13 cellular contexts compared by ENCODE assay signal in genomic region chr18:59272221-59272888, GRCh38. TPM values are rescaled to one million over a fixed set of nuclear protein-coding genes. Genes with fewer than 3 reads are reported as not detected.
DNase-seq lines count a peak whose midpoint lies in the region; ATAC-seq and TF ChIP-seq lines count a peak whose summit lies in the region.
"Had no signal": no experiment of that assay in that cellular context is flagged by ENCODE, and none has a peak within 500 bp of the region (broad histone marks: within the 10 kb centered on the region; RNA-seq: fewer than 3 reads in every experiment).

No MANE protein-coding gene starts in this region.

- WGBS in heart right ventricle, 2 donors: 2 to 3% methylated on average over 52 of the region's 52 CpGs

- H3K9me3 ChIP-seq in heart right ventricle (no peaks in the 10 kb centered on the region), muscle layer of duodenum (ENCODE audit: control insufficient read depth in 1 of 2, low read length in 2 of 2) (no peaks in the 10 kb centered on the region), upper lobe of right lung (no peaks in the 10 kb centered on the region), HAP-1 (no peaks in the 10 kb centered on the region; the same call in 1 of the 2 replicates)
- H3K9me3 ChIP-seq: mucosa of descending colon had no signal

- H3K36me3 ChIP-seq in heart right ventricle (no peaks in the 10 kb centered on the region), muscle layer of duodenum (ENCODE audit: control insufficient read depth in 1 of 2, insufficient read depth in 2 of 2, low read length in 2 of 2) (no peaks in the 10 kb centered on the region), upper lobe of right lung (no peaks in the 10 kb centered on the region), HAP-1 (replicated peaks) (no peaks in the 10 kb centered on the region)

- no peak for TF ChIP-seq CTCF in heart right ventricle (IDR thresholded peaks at IDR 0.05)
- TF ChIP-seq CTCF in upper lobe of right lung (IDR thresholded peaks at IDR 0.05): no peak

- H3K4me3 ChIP-seq in heart right ventricle: peak overlapping the region in 9 of 10 donors; percentile 4 to 43 (median 30)
- peak overlapping the region; percentile 11 to 57 for H3K4me3 ChIP-seq in muscle layer of duodenum (ENCODE audit: low read depth in 1 of 2, low read length in 2 of 2)
- H3K4me3 ChIP-seq in upper lobe of right lung: peak overlapping the region; percentile 14
- H3K4me3 ChIP-seq in HAP-1: no peak overlapping the region
- H3K4me3 ChIP-seq: mucosa of descending colon had no signal

- H3K27me3 ChIP-seq in heart right ventricle: peaks cover 17 to 100% (median 98%) of the 10 kb centered on the region in 7 donors
- H3K27me3 ChIP-seq in muscle layer of duodenum (ENCODE audit: low read depth, low read length): peaks cover 85% of the 10 kb centered on the region
- H3K27me3 ChIP-seq in upper lobe of right lung: peaks cover 91% of the 10 kb centered on the region
- peaks cover 57% of the 10 kb centered on the region for H3K27me3 ChIP-seq in HAP-1 (ENCODE audit: low read depth)

- DNase-seq in heart right ventricle: no peak
- DNase-seq in left ventricle myocardium superior: no peak
- peak; percentile 18 for DNase-seq in astrocyte of the hippocampus (ENCODE audit: low read depth, low spot score)
- DNase-seq in upper lobe of right lung: no peak
- no peak for DNase-seq in NCI-H2029 (lab: John Stamatoyannopoulos, UW)
- no peak for DNase-seq in HAP-1 (ENCODE audit: low spot score in 2 of 2)
- no peak for DNase-seq in NCI-H774 (lab: John Stamatoyannopoulos, UW)
- DNase-seq: activated effector memory CD4-positive, alpha-beta T cell treated with Interleukin-2 at 50 U/mL for 16 hours; KG1; NCI-H524 treated with DMSO at 0.1 percent for 48 hours had no signal

- in situ Hi-C loops in HAP-1 (cut with MboI; ENCODE audit: low sequenced_read_pairs): no loop called here

- intact Hi-C loops in heart right ventricle (cut with DNase I): no loop called here
- intact Hi-C loops in left ventricle myocardium superior (cut with micrococcal nuclease): no loop called here
- intact Hi-C loops in upper lobe of right lung (cut with DNase I): no loop called here

- no peak overlapping the region for H3K27ac ChIP-seq in heart right ventricle
- no peak overlapping the region for H3K27ac ChIP-seq in muscle layer of duodenum (ENCODE audit: low read length)
- H3K27ac ChIP-seq in upper lobe of right lung: no peak overlapping the region
- H3K27ac ChIP-seq: epithelial cell of prostate had no signal

- ATAC-seq in heart right ventricle (no peak), left ventricle myocardium superior (no peak), upper lobe of right lung (no peak)
- ATAC-seq: mucosa of descending colon had no signal

- H3K4me1 ChIP-seq in heart right ventricle (peaks cover 3 to 44% (median 35%) of the 10 kb centered on the region in 9 donors), muscle layer of duodenum (ENCODE audit: control insufficient read depth in 1 of 2, insufficient read depth in 2 of 2, low read length in 2 of 2) (peaks cover 0 to 46% of the 10 kb centered on the region in 2 donors), upper lobe of right lung (peaks cover 5% of the 10 kb centered on the region), HAP-1 (no peaks in the 10 kb centered on the region)

RNA-seq across cellular contexts. Expression of gene RAX, which starts 0.9 kb away (rescaled TPM):
- not detected for total RNA-seq in heart right ventricle
- not detected for polyA plus RNA-seq in heart right ventricle
- not detected for total RNA-seq in left ventricle myocardium superior
- total RNA-seq in upper lobe of right lung: not detected
- total RNA-seq: mucosa of descending colon had no signal

RNA-seq across cellular contexts. Expression of gene CPLX4, which starts 46.1 kb away (rescaled TPM):
- total RNA-seq in heart right ventricle (under 1 TPM in 1 of 10 donors, not detected in 9; 0.11 TPM), left ventricle myocardium superior (not detected), upper lobe of right lung (not detected)
- not detected for polyA plus RNA-seq in heart right ventricle
- total RNA-seq: mucosa of descending colon had no signal

RNA-seq across cellular contexts. Expression of gene GRP, which starts 52.4 kb away (rescaled TPM):
- not detected for total RNA-seq in heart right ventricle
- polyA plus RNA-seq in heart right ventricle: not detected
- total RNA-seq in left ventricle myocardium superior: not detected
- not detected for total RNA-seq in upper lobe of right lung
